ENCODE assay signal across 1 cellular context in the genomic region with DNA sequence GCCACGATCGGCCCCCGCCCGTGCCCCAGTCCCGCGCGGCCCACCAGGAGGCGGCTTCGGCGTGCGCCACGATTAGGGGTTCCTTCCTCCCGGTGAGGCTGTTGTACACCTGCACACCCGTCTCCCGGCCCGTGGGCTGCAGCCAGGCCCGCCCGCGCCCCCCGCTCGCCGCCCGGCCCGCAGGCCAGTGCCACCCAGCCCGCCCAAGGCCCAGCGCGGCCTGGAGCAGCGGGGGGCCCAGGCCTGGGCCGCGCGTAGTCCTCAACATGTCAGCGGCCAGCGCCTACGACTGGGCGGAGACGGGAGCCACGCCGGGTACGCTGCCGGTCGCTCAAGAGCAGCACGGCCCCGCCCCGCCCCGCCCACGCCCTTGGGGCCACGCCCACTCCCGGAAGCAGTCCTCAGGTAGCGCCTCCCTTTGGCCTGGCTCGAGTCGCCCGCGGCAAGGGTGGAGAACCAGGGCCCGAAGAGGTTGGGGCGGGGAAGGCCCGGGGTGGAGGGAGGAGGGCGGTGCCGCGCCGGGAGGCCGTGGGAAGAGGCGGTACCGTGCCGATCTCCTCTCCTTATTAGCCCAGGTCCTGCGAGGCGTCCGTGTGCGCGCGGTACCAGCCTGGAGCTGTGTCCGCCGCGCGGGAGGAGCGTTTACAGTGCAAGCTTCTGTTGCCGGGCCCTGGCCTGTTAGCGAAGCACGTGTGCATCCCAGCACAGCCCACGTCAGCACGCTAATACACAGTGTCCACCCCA.
TF ChIP-seq lines count a peak whose summit lies in the region.

A gene with protein sequence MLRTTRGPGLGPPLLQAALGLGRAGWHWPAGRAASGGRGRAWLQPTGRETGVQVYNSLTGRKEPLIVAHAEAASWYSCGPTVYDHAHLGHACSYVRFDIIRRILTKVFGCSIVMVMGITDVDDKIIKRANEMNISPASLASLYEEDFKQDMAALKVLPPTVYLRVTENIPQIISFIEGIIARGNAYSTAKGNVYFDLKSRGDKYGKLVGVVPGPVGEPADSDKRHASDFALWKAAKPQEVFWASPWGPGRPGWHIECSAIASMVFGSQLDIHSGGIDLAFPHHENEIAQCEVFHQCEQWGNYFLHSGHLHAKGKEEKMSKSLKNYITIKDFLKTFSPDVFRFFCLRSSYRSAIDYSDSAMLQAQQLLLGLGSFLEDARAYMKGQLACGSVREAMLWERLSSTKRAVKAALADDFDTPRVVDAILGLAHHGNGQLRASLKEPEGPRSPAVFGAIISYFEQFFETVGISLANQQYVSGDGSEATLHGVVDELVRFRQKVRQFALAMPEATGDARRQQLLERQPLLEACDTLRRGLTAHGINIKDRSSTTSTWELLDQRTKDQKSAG (minus strand): TSS at position 291 of the 744 bp plus-strand sequence. CDS start 23 bp downstream, at position 268.

TF ChIP-seq in HepG2, 621 proteins besides CTCF, POLR2A, EP300 and RAD21 (continued from another document and continues in another):
- TF ChIP-seq, protein P1, sequence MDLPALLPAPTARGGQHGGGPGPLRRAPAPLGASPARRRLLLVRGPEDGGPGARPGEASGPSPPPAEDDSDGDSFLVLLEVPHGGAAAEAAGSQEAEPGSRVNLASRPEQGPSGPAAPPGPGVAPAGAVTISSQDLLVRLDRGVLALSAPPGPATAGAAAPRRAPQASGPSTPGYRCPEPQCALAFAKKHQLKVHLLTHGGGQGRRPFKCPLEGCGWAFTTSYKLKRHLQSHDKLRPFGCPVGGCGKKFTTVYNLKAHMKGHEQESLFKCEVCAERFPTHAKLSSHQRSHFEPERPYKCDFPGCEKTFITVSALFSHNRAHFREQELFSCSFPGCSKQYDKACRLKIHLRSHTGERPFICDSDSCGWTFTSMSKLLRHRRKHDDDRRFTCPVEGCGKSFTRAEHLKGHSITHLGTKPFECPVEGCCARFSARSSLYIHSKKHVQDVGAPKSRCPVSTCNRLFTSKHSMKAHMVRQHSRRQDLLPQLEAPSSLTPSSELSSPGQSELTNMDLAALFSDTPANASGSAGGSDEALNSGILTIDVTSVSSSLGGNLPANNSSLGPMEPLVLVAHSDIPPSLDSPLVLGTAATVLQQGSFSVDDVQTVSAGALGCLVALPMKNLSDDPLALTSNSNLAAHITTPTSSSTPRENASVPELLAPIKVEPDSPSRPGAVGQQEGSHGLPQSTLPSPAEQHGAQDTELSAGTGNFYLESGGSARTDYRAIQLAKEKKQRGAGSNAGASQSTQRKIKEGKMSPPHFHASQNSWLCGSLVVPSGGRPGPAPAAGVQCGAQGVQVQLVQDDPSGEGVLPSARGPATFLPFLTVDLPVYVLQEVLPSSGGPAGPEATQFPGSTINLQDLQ (CRISPR knock-in tag; IDR thresholded peaks at IDR 0.05) = no peak
- TF ChIP-seq EHMT2 (IDR thresholded peaks at IDR 0.05; ENCODE audit: borderline replicate concordance, low read depth, low read length) = no peak
- TF ChIP-seq NBN (conservative IDR thresholded peaks at IDR 0.05) = no peak
- TF ChIP-seq CBX1 (IDR thresholded peaks at IDR 0.05; ENCODE audit: low read depth) = no peak
- TF ChIP-seq HNRNPK (IDR thresholded peaks at IDR 0.05; ENCODE audit: low read depth, low read length, poor library complexity, severe bottlenecking) = no peak
- TF ChIP-seq RFXANK (CRISPR knock-in tag; IDR thresholded peaks at IDR 0.05) = no peak
- no peak for TF ChIP-seq RFXAP (CRISPR knock-in tag; IDR thresholded peaks at IDR 0.05; ENCODE audit: borderline replicate concordance)
- no peak for TF ChIP-seq ZNF891 (CRISPR knock-in tag; IDR thresholded peaks at IDR 0.05)
- no peak for TF ChIP-seq GTF2F1 (IDR thresholded peaks at IDR 0.05; ENCODE audit: low read length)
- no peak for TF ChIP-seq ZNF572 (CRISPR knock-in tag; IDR thresholded peaks at IDR 0.05)
- TF ChIP-seq YY1 (IDR thresholded peaks at IDR 0.05; ENCODE audit: insufficient read depth, insufficient replicate concordance, low read depth, low read length) = peak; percentile 82
- TF ChIP-seq ZNF264 (CRISPR knock-in tag; IDR thresholded peaks at IDR 0.05) = no peak
- TF ChIP-seq ZMYM2 (CRISPR knock-in tag; IDR thresholded peaks at IDR 0.05) = no peak
- TF ChIP-seq, protein P2, sequence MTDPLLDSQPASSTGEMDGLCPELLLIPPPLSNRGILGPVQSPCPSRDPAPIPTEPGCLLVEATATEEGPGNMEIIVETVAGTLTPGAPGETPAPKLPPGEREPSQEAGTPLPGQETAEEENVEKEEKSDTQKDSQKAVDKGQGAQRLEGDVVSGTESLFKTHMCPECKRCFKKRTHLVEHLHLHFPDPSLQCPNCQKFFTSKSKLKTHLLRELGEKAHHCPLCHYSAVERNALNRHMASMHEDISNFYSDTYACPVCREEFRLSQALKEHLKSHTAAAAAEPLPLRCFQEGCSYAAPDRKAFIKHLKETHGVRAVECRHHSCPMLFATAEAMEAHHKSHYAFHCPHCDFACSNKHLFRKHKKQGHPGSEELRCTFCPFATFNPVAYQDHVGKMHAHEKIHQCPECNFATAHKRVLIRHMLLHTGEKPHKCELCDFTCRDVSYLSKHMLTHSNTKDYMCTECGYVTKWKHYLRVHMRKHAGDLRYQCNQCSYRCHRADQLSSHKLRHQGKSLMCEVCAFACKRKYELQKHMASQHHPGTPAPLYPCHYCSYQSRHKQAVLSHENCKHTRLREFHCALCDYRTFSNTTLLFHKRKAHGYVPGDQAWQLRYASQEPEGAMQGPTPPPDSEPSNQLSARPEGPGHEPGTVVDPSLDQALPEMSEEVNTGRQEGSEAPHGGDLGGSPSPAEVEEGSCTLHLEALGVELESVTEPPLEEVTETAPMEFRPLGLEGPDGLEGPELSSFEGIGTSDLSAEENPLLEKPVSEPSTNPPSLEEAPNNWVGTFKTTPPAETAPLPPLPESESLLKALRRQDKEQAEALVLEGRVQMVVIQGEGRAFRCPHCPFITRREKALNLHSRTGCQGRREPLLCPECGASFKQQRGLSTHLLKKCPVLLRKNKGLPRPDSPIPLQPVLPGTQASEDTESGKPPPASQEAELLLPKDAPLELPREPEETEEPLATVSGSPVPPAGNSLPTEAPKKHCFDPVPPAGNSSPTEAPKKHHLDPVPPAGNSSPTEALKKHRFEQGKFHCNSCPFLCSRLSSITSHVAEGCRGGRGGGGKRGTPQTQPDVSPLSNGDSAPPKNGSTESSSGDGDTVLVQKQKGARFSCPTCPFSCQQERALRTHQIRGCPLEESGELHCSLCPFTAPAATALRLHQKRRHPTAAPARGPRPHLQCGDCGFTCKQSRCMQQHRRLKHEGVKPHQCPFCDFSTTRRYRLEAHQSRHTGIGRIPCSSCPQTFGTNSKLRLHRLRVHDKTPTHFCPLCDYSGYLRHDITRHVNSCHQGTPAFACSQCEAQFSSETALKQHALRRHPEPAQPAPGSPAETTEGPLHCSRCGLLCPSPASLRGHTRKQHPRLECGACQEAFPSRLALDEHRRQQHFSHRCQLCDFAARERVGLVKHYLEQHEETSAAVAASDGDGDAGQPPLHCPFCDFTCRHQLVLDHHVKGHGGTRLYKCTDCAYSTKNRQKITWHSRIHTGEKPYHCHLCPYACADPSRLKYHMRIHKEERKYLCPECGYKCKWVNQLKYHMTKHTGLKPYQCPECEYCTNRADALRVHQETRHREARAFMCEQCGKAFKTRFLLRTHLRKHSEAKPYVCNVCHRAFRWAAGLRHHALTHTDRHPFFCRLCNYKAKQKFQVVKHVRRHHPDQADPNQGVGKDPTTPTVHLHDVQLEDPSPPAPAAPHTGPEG (CRISPR knock-in tag; IDR thresholded peaks at IDR 0.05) = no peak
- no peak for TF ChIP-seq SKI (IDR thresholded peaks at IDR 0.05; ENCODE audit: partially characterized antibody)
- TF ChIP-seq TCF7L2 (IDR thresholded peaks at IDR 0.05; ENCODE audit: low read depth, low read length) = no peak
- TF ChIP-seq MAFG (CRISPR knock-in tag; IDR thresholded peaks at IDR 0.05) = no peak
- TF ChIP-seq TBX3 (IDR thresholded peaks at IDR 0.05; ENCODE audit: borderline replicate concordance) = no peak
- no peak for TF ChIP-seq ZNF24 (IDR thresholded peaks at IDR 0.05)
- no peak for TF ChIP-seq ZNF672 (CRISPR knock-in tag; IDR thresholded peaks at IDR 0.05)
- TF ChIP-seq, protein P3, sequence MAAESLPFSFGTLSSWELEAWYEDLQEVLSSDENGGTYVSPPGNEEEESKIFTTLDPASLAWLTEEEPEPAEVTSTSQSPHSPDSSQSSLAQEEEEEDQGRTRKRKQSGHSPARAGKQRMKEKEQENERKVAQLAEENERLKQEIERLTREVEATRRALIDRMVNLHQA (CRISPR knock-in tag; IDR thresholded peaks at IDR 0.05) = no peak
- TF ChIP-seq ZNF549 (CRISPR knock-in tag; IDR thresholded peaks at IDR 0.05) = no peak
- no peak for TF ChIP-seq MAFF (IDR thresholded peaks at IDR 0.05; ENCODE audit: low read depth, low read length)
- TF ChIP-seq, protein P4, sequence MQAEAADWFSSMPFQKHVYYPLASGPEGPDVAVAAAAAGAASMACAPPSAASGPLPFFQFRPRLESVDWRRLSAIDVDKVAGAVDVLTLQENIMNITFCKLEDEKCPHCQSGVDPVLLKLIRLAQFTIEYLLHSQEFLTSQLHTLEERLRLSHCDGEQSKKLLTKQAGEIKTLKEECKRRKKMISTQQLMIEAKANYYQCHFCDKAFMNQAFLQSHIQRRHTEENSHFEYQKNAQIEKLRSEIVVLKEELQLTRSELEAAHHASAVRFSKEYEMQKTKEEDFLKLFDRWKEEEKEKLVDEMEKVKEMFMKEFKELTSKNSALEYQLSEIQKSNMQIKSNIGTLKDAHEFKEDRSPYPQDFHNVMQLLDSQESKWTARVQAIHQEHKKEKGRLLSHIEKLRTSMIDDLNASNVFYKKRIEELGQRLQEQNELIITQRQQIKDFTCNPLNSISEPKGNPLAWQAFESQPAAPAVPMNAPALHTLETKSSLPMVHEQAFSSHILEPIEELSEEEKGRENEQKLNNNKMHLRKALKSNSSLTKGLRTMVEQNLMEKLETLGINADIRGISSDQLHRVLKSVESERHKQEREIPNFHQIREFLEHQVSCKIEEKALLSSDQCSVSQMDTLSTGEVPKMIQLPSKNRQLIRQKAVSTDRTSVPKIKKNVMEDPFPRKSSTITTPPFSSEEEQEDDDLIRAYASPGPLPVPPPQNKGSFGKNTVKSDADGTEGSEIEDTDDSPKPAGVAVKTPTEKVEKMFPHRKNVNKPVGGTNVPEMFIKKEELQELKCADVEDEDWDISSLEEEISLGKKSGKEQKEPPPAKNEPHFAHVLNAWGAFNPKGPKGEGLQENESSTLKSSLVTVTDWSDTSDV (CRISPR knock-in tag; IDR thresholded peaks at IDR 0.05) = no peak
- no peak for TF ChIP-seq ELF4 (CRISPR knock-in tag; IDR thresholded peaks at IDR 0.05; ENCODE audit: borderline replicate concordance)
- TF ChIP-seq, protein P5, sequence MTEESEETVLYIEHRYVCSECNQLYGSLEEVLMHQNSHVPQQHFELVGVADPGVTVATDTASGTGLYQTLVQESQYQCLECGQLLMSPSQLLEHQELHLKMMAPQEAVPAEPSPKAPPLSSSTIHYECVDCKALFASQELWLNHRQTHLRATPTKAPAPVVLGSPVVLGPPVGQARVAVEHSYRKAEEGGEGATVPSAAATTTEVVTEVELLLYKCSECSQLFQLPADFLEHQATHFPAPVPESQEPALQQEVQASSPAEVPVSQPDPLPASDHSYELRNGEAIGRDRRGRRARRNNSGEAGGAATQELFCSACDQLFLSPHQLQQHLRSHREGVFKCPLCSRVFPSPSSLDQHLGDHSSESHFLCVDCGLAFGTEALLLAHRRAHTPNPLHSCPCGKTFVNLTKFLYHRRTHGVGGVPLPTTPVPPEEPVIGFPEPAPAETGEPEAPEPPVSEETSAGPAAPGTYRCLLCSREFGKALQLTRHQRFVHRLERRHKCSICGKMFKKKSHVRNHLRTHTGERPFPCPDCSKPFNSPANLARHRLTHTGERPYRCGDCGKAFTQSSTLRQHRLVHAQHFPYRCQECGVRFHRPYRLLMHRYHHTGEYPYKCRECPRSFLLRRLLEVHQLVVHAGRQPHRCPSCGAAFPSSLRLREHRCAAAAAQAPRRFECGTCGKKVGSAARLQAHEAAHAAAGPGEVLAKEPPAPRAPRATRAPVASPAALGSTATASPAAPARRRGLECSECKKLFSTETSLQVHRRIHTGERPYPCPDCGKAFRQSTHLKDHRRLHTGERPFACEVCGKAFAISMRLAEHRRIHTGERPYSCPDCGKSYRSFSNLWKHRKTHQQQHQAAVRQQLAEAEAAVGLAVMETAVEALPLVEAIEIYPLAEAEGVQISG (CRISPR knock-in tag; IDR thresholded peaks at IDR 0.05) = peak; percentile 58
- peak; percentile 71 for TF ChIP-seq PHF20 (CRISPR knock-in tag; IDR thresholded peaks at IDR 0.05)
- TF ChIP-seq CCDC6 (CRISPR knock-in tag; IDR thresholded peaks at IDR 0.05) = peak; percentile 80; the same call in 1 of the 2 replicates
- TF ChIP-seq RBM22 (optimal IDR thresholded peaks at IDR 0.05; ENCODE audit: low read length) = no peak
- TF ChIP-seq XBP1 (CRISPR knock-in tag; IDR thresholded peaks at IDR 0.05) = no peak
- TF ChIP-seq, protein P6, sequence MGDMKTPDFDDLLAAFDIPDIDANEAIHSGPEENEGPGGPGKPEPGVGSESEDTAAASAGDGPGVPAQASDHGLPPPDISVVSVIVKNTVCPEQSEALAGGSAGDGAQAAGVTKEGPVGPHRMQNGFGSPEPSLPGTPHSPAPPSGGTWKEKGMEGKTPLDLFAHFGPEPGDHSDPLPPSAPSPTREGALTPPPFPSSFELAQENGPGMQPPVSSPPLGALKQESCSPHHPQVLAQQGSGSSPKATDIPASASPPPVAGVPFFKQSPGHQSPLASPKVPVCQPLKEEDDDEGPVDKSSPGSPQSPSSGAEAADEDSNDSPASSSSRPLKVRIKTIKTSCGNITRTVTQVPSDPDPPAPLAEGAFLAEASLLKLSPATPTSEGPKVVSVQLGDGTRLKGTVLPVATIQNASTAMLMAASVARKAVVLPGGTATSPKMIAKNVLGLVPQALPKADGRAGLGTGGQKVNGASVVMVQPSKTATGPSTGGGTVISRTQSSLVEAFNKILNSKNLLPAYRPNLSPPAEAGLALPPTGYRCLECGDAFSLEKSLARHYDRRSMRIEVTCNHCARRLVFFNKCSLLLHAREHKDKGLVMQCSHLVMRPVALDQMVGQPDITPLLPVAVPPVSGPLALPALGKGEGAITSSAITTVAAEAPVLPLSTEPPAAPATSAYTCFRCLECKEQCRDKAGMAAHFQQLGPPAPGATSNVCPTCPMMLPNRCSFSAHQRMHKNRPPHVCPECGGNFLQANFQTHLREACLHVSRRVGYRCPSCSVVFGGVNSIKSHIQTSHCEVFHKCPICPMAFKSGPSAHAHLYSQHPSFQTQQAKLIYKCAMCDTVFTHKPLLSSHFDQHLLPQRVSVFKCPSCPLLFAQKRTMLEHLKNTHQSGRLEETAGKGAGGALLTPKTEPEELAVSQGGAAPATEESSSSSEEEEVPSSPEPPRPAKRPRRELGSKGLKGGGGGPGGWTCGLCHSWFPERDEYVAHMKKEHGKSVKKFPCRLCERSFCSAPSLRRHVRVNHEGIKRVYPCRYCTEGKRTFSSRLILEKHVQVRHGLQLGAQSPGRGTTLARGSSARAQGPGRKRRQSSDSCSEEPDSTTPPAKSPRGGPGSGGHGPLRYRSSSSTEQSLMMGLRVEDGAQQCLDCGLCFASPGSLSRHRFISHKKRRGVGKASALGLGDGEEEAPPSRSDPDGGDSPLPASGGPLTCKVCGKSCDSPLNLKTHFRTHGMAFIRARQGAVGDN (CRISPR knock-in tag; IDR thresholded peaks at IDR 0.05) = peak; percentile 87
- no peak for TF ChIP-seq ZSCAN30 (CRISPR knock-in tag; IDR thresholded peaks at IDR 0.05)
- TF ChIP-seq GATAD2A (CRISPR knock-in tag; IDR thresholded peaks at IDR 0.05) = no peak
- TF ChIP-seq ZNF605 (CRISPR knock-in tag; IDR thresholded peaks at IDR 0.05) = 0 out of 2 replicates have a peak, but pooled peaks have one; percentile 21
